28 cellular contexts compared by ENCODE assay signal in the genomic region with DNA sequence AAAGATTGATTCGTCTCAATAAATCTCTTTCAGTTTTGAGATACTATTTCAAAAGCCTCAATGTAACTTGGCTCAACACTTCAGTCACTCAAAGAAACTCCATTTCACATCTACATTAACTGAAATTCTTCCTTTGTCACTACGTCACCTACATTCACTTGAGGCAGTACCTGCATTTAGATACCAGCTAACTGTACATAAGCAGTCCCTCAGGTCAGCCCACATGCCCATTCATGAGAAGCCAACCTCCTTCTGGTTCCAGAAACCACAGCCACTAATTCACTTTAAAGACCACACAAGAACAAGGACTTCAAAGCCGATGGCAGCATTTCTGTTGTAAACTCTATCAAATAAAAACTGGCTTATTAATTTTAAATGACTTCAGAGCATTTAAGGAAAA. TPM values are rescaled to one million over a fixed set of nuclear protein-coding genes. Genes with fewer than 3 reads are reported as not detected.
DNase-seq lines count a peak whose midpoint lies in the region; ATAC-seq, FAIRE-seq and TF ChIP-seq lines count a peak whose summit lies in the region.
"Had no signal": no experiment of that assay in that cellular context is flagged by ENCODE, and none has a peak within 500 bp of the region (broad histone marks: within the 10 kb centered on the region; RNA-seq: fewer than 3 reads in every experiment).

No MANE protein-coding gene starts in this region.

- H3K9me3 ChIP-seq in astrocyte (ENCODE audit: insufficient read depth, low read depth, low read length), result no peaks in the 10 kb centered on the region
- H3K9me3 ChIP-seq: adrenal gland, esophagus muscularis mucosa, stomach, transverse colon had no signal

- H3K36me3 ChIP-seq in astrocyte (ENCODE audit: insufficient read depth, low read length), result peaks cover 3% of the 10 kb centered on the region

- no peaks in the 10 kb centered on the region for H3K4me1 ChIP-seq in astrocyte (ENCODE audit: insufficient read depth, low read length)
- H3K4me1 ChIP-seq: adrenal gland had no signal

- H3K4me2 ChIP-seq in astrocyte (ENCODE audit: low read length), result no peak overlapping the region
- H3K4me2 ChIP-seq: KMS-11 had no signal

- H3K4me3 Mint-ChIP-seq in astrocyte (ENCODE audit: unreplicated experiment), result no peak overlapping the region
- H3K4me3 Mint-ChIP-seq in naive thymus-derived CD8-positive, alpha-beta T cell, result peak overlapping the region in 3 of 10 donors; percentile 15 to 63 (median 57)
- H3K4me3 Mint-ChIP-seq: neural crest cell had no signal

- H3K4me1 Mint-ChIP-seq in astrocyte (ENCODE audit: low read depth, unreplicated experiment), result peaks cover 16% of the 10 kb centered on the region
- peaks cover 27 to 65% (median 51%) of the 10 kb centered on the region in 4 donors for H3K4me1 Mint-ChIP-seq in naive thymus-derived CD8-positive, alpha-beta T cell

- no peak for TF ChIP-seq POLR2A in GM12891 (IDR thresholded peaks at IDR 0.05; ENCODE audit: low read depth, low read length)

- H3K27me3 ChIP-seq in astrocyte (ENCODE audit: insufficient read depth, low read length), result no peaks in the 10 kb centered on the region
- H3K27me3 ChIP-seq: adrenal gland, esophagus muscularis mucosa, stomach, transverse colon had no signal

- no peaks in the 10 kb centered on the region for H3K9me3 Mint-ChIP-seq in astrocyte (ENCODE audit: unreplicated experiment)
- no peaks in the 10 kb centered on the region for H3K9me3 Mint-ChIP-seq in naive thymus-derived CD8-positive, alpha-beta T cell
- H3K9me3 Mint-ChIP-seq: neural crest cell had no signal

- POLR2A ChIA-PET in naive thymus-derived CD8-positive, alpha-beta T cell (lab: Charles Lee), result no interaction called here

- H3K27ac Mint-ChIP-seq in astrocyte (ENCODE audit: unreplicated experiment), result peak overlapping the region; percentile 68
- H3K27ac Mint-ChIP-seq in naive thymus-derived CD8-positive, alpha-beta T cell, result peak overlapping the region in 7 of 10 donors; percentile 27 to 83 (median 64)
- H3K27ac Mint-ChIP-seq: progenitor cell of endocrine pancreas had no signal

- H2AFZ ChIP-seq in astrocyte (ENCODE audit: low read depth, low read length), result no peak overlapping the region

- H3K36me3 Mint-ChIP-seq in astrocyte (ENCODE audit: low read depth, unreplicated experiment), result peaks cover 33% of the 10 kb centered on the region
- H3K36me3 Mint-ChIP-seq in naive thymus-derived CD8-positive, alpha-beta T cell, result peaks cover 3 to 76% (median 23%) of the 10 kb centered on the region in 3 donors

- TF ChIP-seq CTCF in astrocyte (IDR thresholded peaks at IDR 0.05; ENCODE audit: insufficient read depth, low read depth, low read length), result no peak
- no peak for TF ChIP-seq CTCF in GM13977 (IDR thresholded peaks at IDR 0.05; ENCODE audit: extremely low read depth, insufficient read depth, missing control alignments)

- H3K27me3 Mint-ChIP-seq in astrocyte (ENCODE audit: low read depth, unreplicated experiment), result no peaks in the 10 kb centered on the region
- H3K27me3 Mint-ChIP-seq in naive thymus-derived CD8-positive, alpha-beta T cell, result no peaks in the 10 kb centered on the region
- H3K27me3 Mint-ChIP-seq: progenitor cell of endocrine pancreas had no signal

- no peak overlapping the region for H3K4me3 ChIP-seq in astrocyte (ENCODE audit: insufficient read depth, low read depth, low read length)
- H3K4me3 ChIP-seq: adrenal gland, esophagus muscularis mucosa, stomach, transverse colon had no signal

- in situ Hi-C loops in GM13977 (cut with MboI; ENCODE audit: low pct_unique_long_range_greater_than_20kb, low sequenced_read_pairs, unreplicated experiment), result no loop called here

- FAIRE-seq in GM12891 (lab: Jason Lieb, UNC) (peak; percentile 13), astrocyte (lab: Jason Lieb, UNC) (no peak)
- FAIRE-seq: colon, frontal cortex, GM18507, H1 had no signal

- no peak overlapping the region for H3K9ac ChIP-seq in astrocyte (ENCODE audit: low read length)
- H3K9ac ChIP-seq: KMS-11 had no signal

- peaks cover 3% of the 10 kb centered on the region for H3K79me2 ChIP-seq in astrocyte (ENCODE audit: insufficient read depth, low read length)

- peaks cover 28% of the 10 kb centered on the region for H4K20me1 ChIP-seq in astrocyte (ENCODE audit: insufficient read depth, low read length)

- ATAC-seq in naive thymus-derived CD8-positive, alpha-beta T cell, result no peak
- ATAC-seq in GM19351 (IDR thresholded peaks at IDR 0.05; ENCODE audit: unreplicated experiment) (no peak), GM21717 (IDR thresholded peaks at IDR 0.05; ENCODE audit: unreplicated experiment) (no peak)
- ATAC-seq: activated CD4-positive, CD25-positive, alpha-beta regulatory T cell treated with anti-CD3 and anti-CD28 coated beads, Interleukin-2, amount 50 U/mL, for 24 hours; sciatic nerve had no signal

- H3K27ac ChIP-seq in astrocyte (ENCODE audit: low read depth, low read length), result no peak overlapping the region
- H3K27ac ChIP-seq: 22Rv1, KMS-11, stomach, transverse colon had no signal

- DNase-seq in DMS79 (lab: John Stamatoyannopoulos, UW) (peak; percentile 14), DMS79 treated with DMSO at 0.1 percent for 48 hours (lab: John Stamatoyannopoulos, UW) (no peak), GM12891 (ENCODE audit: insufficient read length, low spot score) (no peak), astrocyte (ENCODE audit: low read depth) (no peak), GM13977 (ENCODE audit: low spot score) (no peak)
- no peak for DNase-seq in naive thymus-derived CD8-positive, alpha-beta T cell
- DNase-seq: activated CD8-positive, alpha-beta memory T cell treated with anti-CD3 and anti-CD28 coated beads, Interleukin-2, amount 50 U/mL, for 4 hours; adrenal gland; GDM1; hypothalamus; NCI-H2171; NCI-H524 treated with DMSO at 0.1 percent for 48 hours; SHP77; stomach; transverse colon had no signal

TF ChIP-seq in GM12891, 5 proteins besides CTCF, POLR2A, EP300 and RAD21:
- TF ChIP-seq SPI1 (IDR thresholded peaks at IDR 0.05; ENCODE audit: low read depth, low read length) (no peak), PAX5 (IDR thresholded peaks at IDR 0.05; ENCODE audit: insufficient read depth, low read length, severe bottlenecking) (no peak)

RNA-seq across cellular contexts. Expression of gene SETD3, which starts 43.0 kb away (rescaled TPM):
- 19.0 TPM for polyA plus RNA-seq in GM12891 (2012; ENCODE audit: low read depth, missing spikeins)
- total RNA-seq in astrocyte, result 62.8 and 65.8 TPM in 2 replicates
- total RNA-seq in naive thymus-derived CD8-positive, alpha-beta T cell, result 10 to 100 TPM; 51.7 to 56.8 TPM
- 10 to 100 TPM; 32.2 to 35.6 (median 32.4) TPM for polyA plus RNA-seq in naive thymus-derived CD8-positive, alpha-beta T cell

RNA-seq across cellular contexts. Expression of gene CCNK, which starts 43.5 kb away (rescaled TPM):
- polyA plus RNA-seq in GM12891 (2012; ENCODE audit: low read depth, missing spikeins), result 54.3 TPM
- total RNA-seq in astrocyte, result 110 and 121 TPM in 2 replicates
- total RNA-seq in naive thymus-derived CD8-positive, alpha-beta T cell, result 10 to 100 TPM; 82.8 to 92.5 TPM
- polyA plus RNA-seq in naive thymus-derived CD8-positive, alpha-beta T cell, result 10 to 100 TPM; 13.4 to 19.8 (median 14.0) TPM
